ENCODE assay signal across 11 cellular contexts in the genomic region with DNA sequence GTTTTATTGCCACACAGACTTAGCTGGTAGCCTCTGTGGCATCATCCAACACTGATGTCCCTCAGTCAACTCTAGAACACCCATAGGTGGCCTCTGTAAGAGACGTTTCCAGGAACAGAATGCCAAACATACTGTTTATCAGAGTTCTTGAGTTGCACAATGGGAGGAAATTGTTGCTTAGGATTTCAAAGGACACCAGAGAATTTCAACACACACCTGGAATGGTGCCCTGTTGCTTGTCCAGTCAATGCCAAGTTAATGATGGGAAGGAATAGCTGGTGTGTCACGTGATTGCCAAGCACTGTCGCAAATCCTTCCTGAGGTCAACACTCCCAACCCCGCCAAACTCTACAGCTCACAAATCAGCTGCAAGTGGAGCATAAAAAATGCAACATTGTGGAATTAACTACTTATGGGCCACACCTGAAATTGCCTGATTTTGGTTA. TPM values are rescaled to one million over a fixed set of nuclear protein-coding genes. Genes with fewer than 3 reads are reported as not detected.
A peak's percentile ranks its signal among the peaks of the same experiment; 100 is the strongest.
DNase-seq lines count a peak whose midpoint lies in the region; ATAC-seq and TF ChIP-seq lines count a peak whose summit lies in the region.
"Had no signal": no experiment of that assay in that cellular context is flagged by ENCODE, and none has a peak within 500 bp of the region (broad histone marks: within the 10 kb centered on the region; RNA-seq: fewer than 3 reads in every experiment).

No MANE protein-coding gene starts in this region.

- no peak overlapping the region for H3K9ac ChIP-seq in liver (ENCODE audit: low read depth in 1 of 2, low read length in 2 of 2)

- H3K9me3 ChIP-seq in liver (ENCODE audit: control insufficient read depth in 4 of 4, low read length in 3 of 4) (no peaks in the 10 kb centered on the region), thymus (ENCODE audit: control insufficient read depth) (no peaks in the 10 kb centered on the region)

- peaks cover 4 to 52% (median 42%) of the 10 kb centered on the region in 4 donors for H3K4me1 ChIP-seq in liver (ENCODE audit: control insufficient read depth in 4 of 4, insufficient read depth in 4 of 4, low read length in 3 of 4)
- H3K4me1 ChIP-seq in thymus (ENCODE audit: control insufficient read depth, insufficient read depth, low read length) = no peaks in the 10 kb centered on the region

- ATAC-seq in GM19397 (IDR thresholded peaks at IDR 0.05; ENCODE audit: unreplicated experiment) (no peak), HG03280 (IDR thresholded peaks at IDR 0.05; ENCODE audit: unreplicated experiment) (no peak)

- DNase-seq in HT1080 (ENCODE audit: low read depth) (peak; percentile 39), epithelial cell of esophagus (ENCODE audit: low read depth) (peak; percentile 84), iPS-NIHi7 (ENCODE audit: extremely low spot score) (no peak), hepatic stellate cell (ENCODE audit: low spot score) (no peak)
- DNase-seq: activated effector memory CD4-positive, alpha-beta T cell treated with anti-CD3 and anti-CD28 coated beads, Interleukin-2, amount 50 U/mL, for 16 hours; endodermal cell; NCI-H1436 treated with DMSO at 0.1 percent for 48 hours had no signal

- TF ChIP-seq RAD21 in liver (IDR thresholded peaks at IDR 0.05) = peak; percentile 65 to 76

- 17% methylated on average over 4 of the region's 4 CpGs for WGBS in liver
- 93% methylated on average over 4 of the region's 4 CpGs for WGBS in thymus

- H3K27me3 ChIP-seq in liver (ENCODE audit: control insufficient read depth in 4 of 4, insufficient read depth in 4 of 4, low read length in 3 of 4) (no peaks in the 10 kb centered on the region), thymus (ENCODE audit: control insufficient read depth, insufficient read depth) (no peaks in the 10 kb centered on the region)

- no peak for TF ChIP-seq CTCF in epithelial cell of esophagus (IDR thresholded peaks at IDR 0.05; ENCODE audit: insufficient read depth, low read depth, low read length, missing control alignments)
- TF ChIP-seq CTCF in liver (IDR thresholded peaks at IDR 0.05; ENCODE audit: low read depth, low read length, missing input control) = no peak

- H3K4me3 ChIP-seq in epithelial cell of esophagus (ENCODE audit: low read length) (no peak overlapping the region), liver (ENCODE audit: low read depth in 1 of 3, low read length in 3 of 3) (no peak overlapping the region), thymus (ENCODE audit: low read length) (no peak overlapping the region)

- H3K36me3 ChIP-seq in liver (ENCODE audit: control insufficient read depth in 4 of 4, insufficient read depth in 3 of 4, low read depth in 1 of 4, low read length in 3 of 4) (no peaks in the 10 kb centered on the region), thymus (ENCODE audit: control insufficient read depth, insufficient read depth) (no peaks in the 10 kb centered on the region)

- peak overlapping the region; percentile 72 to 87 for H3K27ac ChIP-seq in liver (ENCODE audit: low read depth in 1 of 2, low read length in 2 of 2)
- H3K27ac ChIP-seq in thymus (ENCODE audit: low read depth) = peak overlapping the region; percentile 33

TF ChIP-seq in liver, 16 proteins besides CTCF, POLR2A, EP300 and RAD21:
- TF ChIP-seq RXRA (IDR thresholded peaks at IDR 0.05) = peak; percentile 99
- TF ChIP-seq TAF1 (conservative IDR thresholded peaks at IDR 0.05) = peak; percentile 45
- TF ChIP-seq SP1 (IDR thresholded peaks at IDR 0.05) = peak; percentile 98
- TF ChIP-seq YY1 (IDR thresholded peaks at IDR 0.05) = peak; percentile 75
- peak; percentile 92 for TF ChIP-seq NR2F2 (IDR thresholded peaks at IDR 0.05)
- TF ChIP-seq EGR1 (IDR thresholded peaks at IDR 0.05; ENCODE audit: low read depth in 2 of 2) = peak; percentile 88 to 97
- peak; percentile 73 for TF ChIP-seq FOXA2 (IDR thresholded peaks at IDR 0.05)
- TF ChIP-seq, protein P1, sequence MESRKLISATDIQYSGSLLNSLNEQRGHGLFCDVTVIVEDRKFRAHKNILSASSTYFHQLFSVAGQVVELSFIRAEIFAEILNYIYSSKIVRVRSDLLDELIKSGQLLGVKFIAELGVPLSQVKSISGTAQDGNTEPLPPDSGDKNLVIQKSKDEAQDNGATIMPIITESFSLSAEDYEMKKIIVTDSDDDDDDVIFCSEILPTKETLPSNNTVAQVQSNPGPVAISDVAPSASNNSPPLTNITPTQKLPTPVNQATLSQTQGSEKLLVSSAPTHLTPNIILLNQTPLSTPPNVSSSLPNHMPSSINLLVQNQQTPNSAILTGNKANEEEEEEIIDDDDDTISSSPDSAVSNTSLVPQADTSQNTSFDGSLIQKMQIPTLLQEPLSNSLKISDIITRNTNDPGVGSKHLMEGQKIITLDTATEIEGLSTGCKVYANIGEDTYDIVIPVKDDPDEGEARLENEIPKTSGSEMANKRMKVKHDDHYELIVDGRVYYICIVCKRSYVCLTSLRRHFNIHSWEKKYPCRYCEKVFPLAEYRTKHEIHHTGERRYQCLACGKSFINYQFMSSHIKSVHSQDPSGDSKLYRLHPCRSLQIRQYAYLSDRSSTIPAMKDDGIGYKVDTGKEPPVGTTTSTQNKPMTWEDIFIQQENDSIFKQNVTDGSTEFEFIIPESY (IDR thresholded peaks at IDR 0.05) = peak; percentile 94
- peak; percentile 94 for TF ChIP-seq HNF4A (conservative IDR thresholded peaks at IDR 0.05)
- TF ChIP-seq JUND (IDR thresholded peaks at IDR 0.05) = peak; percentile 94 to 95
- peak; percentile 82 for TF ChIP-seq FOXA1 (IDR thresholded peaks at IDR 0.05)
- TF ChIP-seq, protein P2, sequence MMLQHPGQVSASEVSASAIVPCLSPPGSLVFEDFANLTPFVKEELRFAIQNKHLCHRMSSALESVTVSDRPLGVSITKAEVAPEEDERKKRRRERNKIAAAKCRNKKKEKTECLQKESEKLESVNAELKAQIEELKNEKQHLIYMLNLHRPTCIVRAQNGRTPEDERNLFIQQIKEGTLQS (IDR thresholded peaks at IDR 0.05) = peak; percentile 96
- peak in 1 of 2 donors; percentile 65 for TF ChIP-seq GABPA (IDR thresholded peaks at IDR 0.05 in 1 of 2, conservative IDR thresholded peaks at IDR 0.05 in 1 of 2)
- TF ChIP-seq, protein P3, sequence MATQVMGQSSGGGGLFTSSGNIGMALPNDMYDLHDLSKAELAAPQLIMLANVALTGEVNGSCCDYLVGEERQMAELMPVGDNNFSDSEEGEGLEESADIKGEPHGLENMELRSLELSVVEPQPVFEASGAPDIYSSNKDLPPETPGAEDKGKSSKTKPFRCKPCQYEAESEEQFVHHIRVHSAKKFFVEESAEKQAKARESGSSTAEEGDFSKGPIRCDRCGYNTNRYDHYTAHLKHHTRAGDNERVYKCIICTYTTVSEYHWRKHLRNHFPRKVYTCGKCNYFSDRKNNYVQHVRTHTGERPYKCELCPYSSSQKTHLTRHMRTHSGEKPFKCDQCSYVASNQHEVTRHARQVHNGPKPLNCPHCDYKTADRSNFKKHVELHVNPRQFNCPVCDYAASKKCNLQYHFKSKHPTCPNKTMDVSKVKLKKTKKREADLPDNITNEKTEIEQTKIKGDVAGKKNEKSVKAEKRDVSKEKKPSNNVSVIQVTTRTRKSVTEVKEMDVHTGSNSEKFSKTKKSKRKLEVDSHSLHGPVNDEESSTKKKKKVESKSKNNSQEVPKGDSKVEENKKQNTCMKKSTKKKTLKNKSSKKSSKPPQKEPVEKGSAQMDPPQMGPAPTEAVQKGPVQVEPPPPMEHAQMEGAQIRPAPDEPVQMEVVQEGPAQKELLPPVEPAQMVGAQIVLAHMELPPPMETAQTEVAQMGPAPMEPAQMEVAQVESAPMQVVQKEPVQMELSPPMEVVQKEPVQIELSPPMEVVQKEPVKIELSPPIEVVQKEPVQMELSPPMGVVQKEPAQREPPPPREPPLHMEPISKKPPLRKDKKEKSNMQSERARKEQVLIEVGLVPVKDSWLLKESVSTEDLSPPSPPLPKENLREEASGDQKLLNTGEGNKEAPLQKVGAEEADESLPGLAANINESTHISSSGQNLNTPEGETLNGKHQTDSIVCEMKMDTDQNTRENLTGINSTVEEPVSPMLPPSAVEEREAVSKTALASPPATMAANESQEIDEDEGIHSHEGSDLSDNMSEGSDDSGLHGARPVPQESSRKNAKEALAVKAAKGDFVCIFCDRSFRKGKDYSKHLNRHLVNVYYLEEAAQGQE (IDR thresholded peaks at IDR 0.05) = peak; percentile 63
- TF ChIP-seq HNF4G (IDR thresholded peaks at IDR 0.05) = peak; percentile 86
- TF ChIP-seq, protein P4, sequence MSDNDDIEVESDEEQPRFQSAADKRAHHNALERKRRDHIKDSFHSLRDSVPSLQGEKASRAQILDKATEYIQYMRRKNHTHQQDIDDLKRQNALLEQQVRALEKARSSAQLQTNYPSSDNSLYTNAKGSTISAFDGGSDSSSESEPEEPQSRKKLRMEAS (IDR thresholded peaks at IDR 0.05) = peak; percentile 100
TF ChIP-seq in liver: peak in this region for 16.

RNA-seq across cellular contexts. Expression of a gene that starts 28.6 kb away (rescaled TPM):
- total RNA-seq in HT1080 (2014; rRNA removed; shearing (Covaris generic)) = not detected in 2 replicates
- polyA plus RNA-seq in HT1080 (2015; cell fraction: cytosol; rRNA removed) = not detected in 2 replicates
- polyA plus RNA-seq in HT1080 (2015; cell fraction: nucleus; rRNA removed) = not detected in 2 replicates
- 10 to 100 TPM; 26.6 to 91.4 TPM for total RNA-seq in liver
- polyA plus RNA-seq in liver (100 to 1,000 TPM; 135 to 192 TPM), thymus (162 TPM)

RNA-seq across cellular contexts. Expression of a gene that starts 37.8 kb away (rescaled TPM):
- not detected in 2 replicates for total RNA-seq in HT1080 (2014; rRNA removed; shearing (Covaris generic))
- polyA plus RNA-seq in HT1080 (2015; cell fraction: cytosol; rRNA removed) = not detected in 2 replicates
- not detected in 2 replicates for polyA plus RNA-seq in HT1080 (2015; cell fraction: nucleus; rRNA removed)
- 1,000 to 10,000 TPM in 1 of 2 donors, 100 to 1,000 TPM in 1; 103 to 4,637 TPM for total RNA-seq in liver
- polyA plus RNA-seq in liver (over 10,000 TPM in 1 of 2 donors, 1,000 to 10,000 TPM in 1; 4,292 to 13,117 TPM), thymus (1.3 TPM)

RNA-seq across cellular contexts. Expression of a gene that starts 50.0 kb away (rescaled TPM):
- 0.33 and 1.5 TPM in 2 replicates for total RNA-seq in HT1080 (2014; rRNA removed; shearing (Covaris generic))
- not detected in 2 replicates for polyA plus RNA-seq in HT1080 (2015; cell fraction: cytosol; rRNA removed)
- polyA plus RNA-seq in HT1080 (2015; cell fraction: nucleus; rRNA removed) = 0.14 and 0.68 TPM in 2 replicates
- 1 to 10 TPM in 1 of 2 donors, under 1 TPM in 1; 0.09 to 2.7 TPM for total RNA-seq in liver
- polyA plus RNA-seq in liver (1 to 10 TPM in 1 of 2 donors, under 1 TPM in 1; 0.40 to 1.0 TPM), thymus (0.57 TPM)
- total RNA-seq: endodermal cell had no signal

Comparison
In these comparisons a context has a peak if more than half of its experiments do, and no peak if none do; other contexts are left out.
1. DNase-seq: peak in HT1080 (single experiment) and epithelial cell of esophagus (single experiment); none in iPS-NIHi7 (single experiment) and hepatic stellate cell (single experiment).
2. RNA of a gene that starts 28.6 kb away (total RNA-seq): 26.6 to 91.4 TPM in liver; not detected in HT1080; every median in the first group is over 10 times any median in the second.
3. RNA of a gene that starts 37.8 kb away (total RNA-seq): 103 to 4,637 TPM in liver; not detected in HT1080; every median in the first group is over 100 times any median in the second.